In genomic region chr11:79044211-79044610, GRCh38 we compare ENCODE assay signal across 25 cellular contexts.
"Had no signal": no experiment of that assay in that cellular context is flagged by ENCODE, and none has a peak within 500 bp of the region (broad histone marks: within the 10 kb centered on the region; RNA-seq: fewer than 3 reads in every experiment).

No MANE protein-coding gene starts in this region.

- H3K27ac ChIP-seq: colonic mucosa, gastrocnemius medialis, heart right ventricle, left ventricle myocardium inferior, lower lobe of right lung, parathyroid adenoma, thoracic aorta, transverse colon, upper lobe of right lung, uterus had no signal

- H3K36me3 ChIP-seq: colonic mucosa, gastrocnemius medialis, heart right ventricle, left ventricle myocardium inferior, lower lobe of right lung, right lobe of liver, thoracic aorta, transverse colon, upper lobe of right lung, uterus had no signal

- H3K9me3 Mint-ChIP-seq: dendritic cell treated with granulocyte-macrophage colony-stimulating factor and Interleukin-4, amounts not matched to agents 40 ng/mL and 50 ng/mL, for 4 days; stimulated activated naive CD8-positive, alpha-beta T cell treated with anti-CD3 and anti-CD28 coated beads, Interleukin-15, Interleukin-2, amounts not matched to agents 100 ng/mL and 50 ng/mL, for 24 hours had no signal

- H3K4me3 Mint-ChIP-seq: dendritic cell treated with granulocyte-macrophage colony-stimulating factor and Interleukin-4, amounts not matched to agents 40 ng/mL and 50 ng/mL, for 4 days; effector memory CD8-positive, alpha-beta T cell; naive thymus-derived CD4-positive, alpha-beta T cell; nephron progenitor cell; stimulated activated naive B cell treated with anti-CD40 and anti-IgM and Interleukin-4, amounts not matched to agents 10 μg/mL and 1 μg/mL and 100 μg/mL, for 72 hours; stimulated activated naive CD8-positive, alpha-beta T cell treated with anti-CD3 and anti-CD28 coated beads, Interleukin-15, Interleukin-2, amounts not matched to agents 100 ng/mL and 50 ng/mL, for 24 hours had no signal

- H3K27me3 ChIP-seq: colonic mucosa, gastrocnemius medialis, right lobe of liver, transverse colon, upper lobe of right lung, uterus had no signal

- DNase-seq: central memory CD4-positive, alpha-beta T cell; colonic mucosa; effector memory CD8-positive, alpha-beta T cell; foreskin fibroblast; gastrocnemius medialis; heart right ventricle; hippocampal formation; left cardiac atrium; left ventricle myocardium inferior; lower lobe of right lung; naive thymus-derived CD4-positive, alpha-beta T cell; nephron progenitor cell; right lobe of liver; small intestine; stimulated activated CD4-positive, alpha-beta T cell treated with anti-CD3 and anti-CD28 coated beads, Interleukin-15, amount 100 ng/mL, for 24 hours; stimulated activated CD4-positive, alpha-beta T cell treated with anti-CD3 and anti-CD28 coated beads, Interleukin-2, amount 100 ng/mL, for 48 hours; stimulated activated naive B cell treated with anti-CD40 and anti-IgM and Interleukin-4, amounts not matched to agents 10 μg/mL and 1 μg/mL and 100 μg/mL, for 72 hours; transverse colon; upper lobe of right lung; uterus had no signal

- H3K9me3 ChIP-seq: colonic mucosa, gastrocnemius medialis, heart right ventricle, left ventricle myocardium inferior, lower lobe of right lung, right lobe of liver, thoracic aorta, transverse colon, upper lobe of right lung, uterus had no signal

- H3K27ac Mint-ChIP-seq: dendritic cell treated with granulocyte-macrophage colony-stimulating factor and Interleukin-4, amounts not matched to agents 40 ng/mL and 50 ng/mL, for 4 days; effector memory CD8-positive, alpha-beta T cell; naive thymus-derived CD4-positive, alpha-beta T cell; stimulated activated naive B cell treated with anti-CD40 and anti-IgM and Interleukin-4, amounts not matched to agents 10 μg/mL and 1 μg/mL and 100 μg/mL, for 72 hours; stimulated activated naive CD8-positive, alpha-beta T cell treated with anti-CD3 and anti-CD28 coated beads, Interleukin-15, Interleukin-2, amounts not matched to agents 100 ng/mL and 50 ng/mL, for 24 hours had no signal

- ATAC-seq: effector memory CD8-positive, alpha-beta T cell; gastrocnemius medialis; heart right ventricle; left cardiac atrium; lower lobe of right lung; naive thymus-derived CD4-positive, alpha-beta T cell; stimulated activated naive B cell treated with anti-CD40 and anti-IgM and Interleukin-4, amounts not matched to agents 10 μg/mL and 1 μg/mL and 100 μg/mL, for 72 hours; upper lobe of right lung had no signal

- H3K4me1 Mint-ChIP-seq: naive thymus-derived CD4-positive, alpha-beta T cell; stimulated activated naive B cell treated with anti-CD40 and anti-IgM and Interleukin-4, amounts not matched to agents 10 μg/mL and 1 μg/mL and 100 μg/mL, for 72 hours had no signal

- H3K4me1 ChIP-seq: colonic mucosa, gastrocnemius medialis, heart right ventricle, left ventricle myocardium inferior, lower lobe of right lung, parathyroid adenoma, transverse colon, upper lobe of right lung, uterus had no signal

- H3K27me3 Mint-ChIP-seq: progenitor cell of endocrine pancreas; stimulated activated naive CD8-positive, alpha-beta T cell treated with anti-CD3 and anti-CD28 coated beads, Interleukin-15, Interleukin-2, amounts not matched to agents 100 ng/mL and 50 ng/mL, for 24 hours had no signal

- H3K36me3 Mint-ChIP-seq: naive thymus-derived CD4-positive, alpha-beta T cell; stimulated activated naive B cell treated with anti-CD40 and anti-IgM and Interleukin-4, amounts not matched to agents 10 μg/mL and 1 μg/mL and 100 μg/mL, for 72 hours had no signal

- H3K4me3 ChIP-seq: colonic mucosa, gastrocnemius medialis, heart right ventricle, left ventricle myocardium inferior, lower lobe of right lung, right lobe of liver, thoracic aorta, transverse colon, upper lobe of right lung, uterus had no signal
